In the genomic region with DNA sequence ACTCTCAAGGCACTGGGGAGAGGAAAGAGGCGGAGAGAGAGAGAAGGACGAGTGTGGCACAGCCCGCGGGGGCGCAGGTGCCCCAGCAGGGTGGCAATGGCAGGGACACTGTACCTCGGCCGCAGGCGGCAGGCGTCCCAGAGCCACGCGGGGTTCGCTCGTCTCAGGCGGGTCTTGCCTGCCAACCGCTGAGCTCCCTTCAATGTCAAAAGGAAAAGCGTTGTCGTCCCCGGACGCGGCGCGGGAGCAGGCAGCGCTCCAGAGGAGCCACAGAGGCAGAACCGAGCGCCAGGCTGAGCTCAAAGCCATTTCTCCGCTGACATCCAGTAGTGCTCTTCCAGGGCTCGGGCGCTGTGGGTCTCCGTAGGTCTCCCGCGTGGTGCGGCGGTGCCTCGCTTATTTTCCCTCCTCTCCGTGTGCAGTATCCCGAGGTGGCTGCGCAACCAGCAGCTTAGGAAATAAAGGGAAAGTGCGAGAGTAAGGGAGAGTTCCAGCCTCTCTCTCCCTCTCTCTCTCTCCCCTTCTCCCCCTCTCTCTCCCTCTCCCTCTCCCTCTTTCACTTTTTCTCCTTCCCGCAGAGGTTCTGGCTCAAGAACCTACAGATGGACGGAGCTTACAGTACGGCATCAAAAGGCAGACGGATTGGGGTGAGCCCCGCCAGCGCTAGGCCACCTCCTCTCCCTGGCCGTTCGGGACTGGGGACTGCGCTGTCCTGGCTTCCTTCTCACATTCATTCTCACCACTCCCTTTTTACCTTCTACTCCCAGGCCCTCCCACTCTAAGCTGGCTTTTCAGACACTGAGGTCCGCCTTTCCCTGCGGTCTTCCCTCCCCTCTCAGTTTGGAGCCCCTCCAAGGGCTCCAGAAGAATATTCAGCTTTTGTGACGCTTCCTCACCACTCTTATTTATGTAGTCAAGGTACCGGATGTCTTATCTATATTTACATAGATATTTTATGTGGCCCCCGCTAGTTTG, we compare ENCODE assay signal across 1 cellular context.
A peak's percentile ranks its signal among the peaks of the same experiment; 100 is the strongest.
TF ChIP-seq lines count a peak whose summit lies in the region.

LAMA4 (minus strand) TSS at position 726 of the 975 bp plus-strand sequence; CDS start at position 309, 417 bp downstream.

TF ChIP-seq in HEK293, 187 proteins besides CTCF, POLR2A, EP300 and RAD21 (continues in another document):
- TF ChIP-seq, protein P1, sequence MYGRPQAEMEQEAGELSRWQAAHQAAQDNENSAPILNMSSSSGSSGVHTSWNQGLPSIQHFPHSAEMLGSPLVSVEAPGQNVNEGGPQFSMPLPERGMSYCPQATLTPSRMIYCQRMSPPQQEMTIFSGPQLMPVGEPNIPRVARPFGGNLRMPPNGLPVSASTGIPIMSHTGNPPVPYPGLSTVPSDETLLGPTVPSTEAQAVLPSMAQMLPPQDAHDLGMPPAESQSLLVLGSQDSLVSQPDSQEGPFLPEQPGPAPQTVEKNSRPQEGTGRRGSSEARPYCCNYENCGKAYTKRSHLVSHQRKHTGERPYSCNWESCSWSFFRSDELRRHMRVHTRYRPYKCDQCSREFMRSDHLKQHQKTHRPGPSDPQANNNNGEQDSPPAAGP (tag by site-specific recombination; IDR thresholded peaks at IDR 0.05), result 0 out of 2 replicates have a peak, but pooled peaks have one; percentile 51
- TF ChIP-seq ZNF416 (tag by site-specific recombination; IDR thresholded peaks at IDR 0.05) (no peak), ZNF335 (tag by site-specific recombination; conservative IDR thresholded peaks at IDR 0.05) (peak; percentile 80), ZNF792 (tag by site-specific recombination; IDR thresholded peaks at IDR 0.05) (0 out of 2 replicates have a peak, but pooled peaks have one; percentile 33), KLF8 (tag by site-specific recombination; IDR thresholded peaks at IDR 0.05) (peak; percentile 40), INSM2 (tag by site-specific recombination; IDR thresholded peaks at IDR 0.05) (no peak), ZIC2 (tag by site-specific recombination; IDR thresholded peaks at IDR 0.05) (peak; percentile 88), ZNF175 (tag by site-specific recombination; IDR thresholded peaks at IDR 0.05) (no peak), ZNF202 (tag by site-specific recombination; IDR thresholded peaks at IDR 0.05; ENCODE audit: borderline replicate concordance) (no peak), ZNF76 (tag by site-specific recombination; IDR thresholded peaks at IDR 0.05; ENCODE audit: borderline replicate concordance, low read depth) (peak; percentile 47; the same call in 1 of the 2 replicates), ZNF610 (tag by site-specific recombination; IDR thresholded peaks at IDR 0.05; ENCODE audit: borderline replicate concordance) (no peak), ZBTB49 (tag by site-specific recombination; IDR thresholded peaks at IDR 0.05; ENCODE audit: low read depth) (no peak), ZNF518A (tag by site-specific recombination; conservative IDR thresholded peaks at IDR 0.05; ENCODE audit: low read depth) (0 out of 2 replicates have a peak, but pooled peaks have one; percentile 14), ZNF629 (tag by site-specific recombination; IDR thresholded peaks at IDR 0.05) (no peak; the same call in none of the 2 replicates), ZNF157 (tag by site-specific recombination; IDR thresholded peaks at IDR 0.05) (no peak), ZNF548 (tag by site-specific recombination; IDR thresholded peaks at IDR 0.05) (0 out of 2 replicates have a peak, but pooled peaks have one; percentile 45), ZNF184 (tag by site-specific recombination; IDR thresholded peaks at IDR 0.05) (no peak), ZNF645 (tag by site-specific recombination; IDR thresholded peaks at IDR 0.05) (no peak; the same call in 1 of the 2 replicates), ZNF501 (tag by site-specific recombination; IDR thresholded peaks at IDR 0.05) (peak; percentile 66; the same call in 1 of the 2 replicates), ZNF830 (tag by site-specific recombination; IDR thresholded peaks at IDR 0.05; ENCODE audit: low read depth) (no peak), ZFP41 (tag by site-specific recombination; IDR thresholded peaks at IDR 0.05; ENCODE audit: borderline replicate concordance) (no peak), SP7 (tag by site-specific recombination; IDR thresholded peaks at IDR 0.05) (peak; percentile 66), ZNF785 (tag by site-specific recombination; IDR thresholded peaks at IDR 0.05) (no peak; the same call in 1 of the 2 replicates), ZNF423 (tag by site-specific recombination; IDR thresholded peaks at IDR 0.05) (0 out of 2 replicates have a peak, but pooled peaks have one; percentile 4), KLF9 (tag by site-specific recombination; IDR thresholded peaks at IDR 0.05; ENCODE audit: low read depth) (peak; percentile 38; the same call in 1 of the 2 replicates), ZNF302 (tag by site-specific recombination; IDR thresholded peaks at IDR 0.05; ENCODE audit: low read depth) (no peak), BCL11A (tag by site-specific recombination; IDR thresholded peaks at IDR 0.05; ENCODE audit: low read depth) (no peak), ZNF530 (tag by site-specific recombination; IDR thresholded peaks at IDR 0.05; ENCODE audit: low read depth) (no peak)
- TF ChIP-seq, protein P2, sequence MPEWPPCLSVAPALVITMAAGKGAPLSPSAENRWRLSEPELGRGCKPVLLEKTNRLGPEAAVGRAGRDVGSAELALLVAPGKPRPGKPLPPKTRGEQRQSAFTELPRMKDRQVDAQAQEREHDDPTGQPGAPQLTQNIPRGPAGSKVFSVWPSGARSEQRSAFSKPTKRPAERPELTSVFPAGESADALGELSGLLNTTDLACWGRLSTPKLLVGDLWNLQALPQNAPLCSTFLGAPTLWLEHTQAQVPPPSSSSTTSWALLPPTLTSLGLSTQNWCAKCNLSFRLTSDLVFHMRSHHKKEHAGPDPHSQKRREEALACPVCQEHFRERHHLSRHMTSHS (tag by site-specific recombination; IDR thresholded peaks at IDR 0.05), result no peak
- TF ChIP-seq, protein P3, sequence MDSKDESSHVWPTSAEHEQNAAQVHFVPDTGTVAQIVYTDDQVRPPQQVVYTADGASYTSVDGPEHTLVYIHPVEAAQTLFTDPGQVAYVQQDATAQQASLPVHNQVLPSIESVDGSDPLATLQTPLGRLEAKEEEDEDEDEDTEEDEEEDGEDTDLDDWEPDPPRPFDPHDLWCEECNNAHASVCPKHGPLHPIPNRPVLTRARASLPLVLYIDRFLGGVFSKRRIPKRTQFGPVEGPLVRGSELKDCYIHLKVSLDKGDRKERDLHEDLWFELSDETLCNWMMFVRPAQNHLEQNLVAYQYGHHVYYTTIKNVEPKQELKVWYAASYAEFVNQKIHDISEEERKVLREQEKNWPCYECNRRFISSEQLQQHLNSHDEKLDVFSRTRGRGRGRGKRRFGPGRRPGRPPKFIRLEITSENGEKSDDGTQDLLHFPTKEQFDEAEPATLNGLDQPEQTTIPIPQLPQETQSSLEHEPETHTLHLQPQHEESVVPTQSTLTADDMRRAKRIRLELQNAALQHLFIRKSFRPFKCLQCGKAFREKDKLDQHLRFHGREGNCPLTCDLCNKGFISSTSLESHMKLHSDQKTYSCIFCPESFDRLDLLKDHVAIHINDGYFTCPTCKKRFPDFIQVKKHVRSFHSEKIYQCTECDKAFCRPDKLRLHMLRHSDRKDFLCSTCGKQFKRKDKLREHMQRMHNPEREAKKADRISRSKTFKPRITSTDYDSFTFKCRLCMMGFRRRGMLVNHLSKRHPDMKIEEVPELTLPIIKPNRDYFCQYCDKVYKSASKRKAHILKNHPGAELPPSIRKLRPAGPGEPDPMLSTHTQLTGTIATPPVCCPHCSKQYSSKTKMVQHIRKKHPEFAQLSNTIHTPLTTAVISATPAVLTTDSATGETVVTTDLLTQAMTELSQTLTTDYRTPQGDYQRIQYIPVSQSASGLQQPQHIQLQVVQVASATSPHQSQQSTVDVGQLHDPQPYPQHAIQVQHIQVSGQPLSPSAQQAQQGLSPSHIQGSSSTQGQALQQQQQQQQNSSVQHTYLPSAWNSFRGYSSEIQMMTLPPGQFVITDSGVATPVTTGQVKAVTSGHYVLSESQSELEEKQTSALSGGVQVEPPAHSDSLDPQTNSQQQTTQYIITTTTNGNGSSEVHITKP (tag by site-specific recombination; IDR thresholded peaks at IDR 0.05), result peak; percentile 50
- TF ChIP-seq, protein P4, sequence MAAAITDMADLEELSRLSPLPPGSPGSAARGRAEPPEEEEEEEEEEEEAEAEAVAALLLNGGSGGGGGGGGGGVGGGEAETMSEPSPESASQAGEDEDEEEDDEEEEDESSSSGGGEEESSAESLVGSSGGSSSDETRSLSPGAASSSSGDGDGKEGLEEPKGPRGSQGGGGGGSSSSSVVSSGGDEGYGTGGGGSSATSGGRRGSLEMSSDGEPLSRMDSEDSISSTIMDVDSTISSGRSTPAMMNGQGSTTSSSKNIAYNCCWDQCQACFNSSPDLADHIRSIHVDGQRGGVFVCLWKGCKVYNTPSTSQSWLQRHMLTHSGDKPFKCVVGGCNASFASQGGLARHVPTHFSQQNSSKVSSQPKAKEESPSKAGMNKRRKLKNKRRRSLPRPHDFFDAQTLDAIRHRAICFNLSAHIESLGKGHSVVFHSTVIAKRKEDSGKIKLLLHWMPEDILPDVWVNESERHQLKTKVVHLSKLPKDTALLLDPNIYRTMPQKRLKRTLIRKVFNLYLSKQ (tag by site-specific recombination; IDR thresholded peaks at IDR 0.05; ENCODE audit: borderline replicate concordance), result no peak
- TF ChIP-seq, protein P5, sequence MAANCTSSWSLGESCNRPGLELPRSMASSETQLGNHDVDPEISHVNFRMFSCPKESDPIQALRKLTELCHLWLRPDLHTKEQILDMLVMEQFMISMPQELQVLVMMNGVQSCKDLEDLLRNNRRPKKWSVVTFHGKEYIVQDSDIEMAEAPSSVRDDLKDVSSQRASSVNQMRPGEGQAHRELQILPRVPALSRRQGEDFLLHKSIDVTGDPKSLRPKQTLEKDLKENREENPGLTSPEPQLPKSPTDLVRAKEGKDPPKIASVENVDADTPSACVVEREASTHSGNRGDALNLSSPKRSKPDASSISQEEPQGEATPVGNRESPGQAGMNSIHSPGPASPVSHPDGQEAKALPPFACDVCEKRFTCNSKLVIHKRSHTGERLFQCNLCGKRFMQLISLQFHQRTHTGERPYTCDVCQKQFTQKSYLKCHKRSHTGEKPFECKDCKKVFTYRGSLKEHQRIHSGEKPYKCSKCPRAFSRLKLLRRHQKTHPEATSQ (tag by site-specific recombination; IDR thresholded peaks at IDR 0.05), result 0 out of 2 replicates have a peak, but pooled peaks have one; percentile 8
